In the genomic region with DNA sequence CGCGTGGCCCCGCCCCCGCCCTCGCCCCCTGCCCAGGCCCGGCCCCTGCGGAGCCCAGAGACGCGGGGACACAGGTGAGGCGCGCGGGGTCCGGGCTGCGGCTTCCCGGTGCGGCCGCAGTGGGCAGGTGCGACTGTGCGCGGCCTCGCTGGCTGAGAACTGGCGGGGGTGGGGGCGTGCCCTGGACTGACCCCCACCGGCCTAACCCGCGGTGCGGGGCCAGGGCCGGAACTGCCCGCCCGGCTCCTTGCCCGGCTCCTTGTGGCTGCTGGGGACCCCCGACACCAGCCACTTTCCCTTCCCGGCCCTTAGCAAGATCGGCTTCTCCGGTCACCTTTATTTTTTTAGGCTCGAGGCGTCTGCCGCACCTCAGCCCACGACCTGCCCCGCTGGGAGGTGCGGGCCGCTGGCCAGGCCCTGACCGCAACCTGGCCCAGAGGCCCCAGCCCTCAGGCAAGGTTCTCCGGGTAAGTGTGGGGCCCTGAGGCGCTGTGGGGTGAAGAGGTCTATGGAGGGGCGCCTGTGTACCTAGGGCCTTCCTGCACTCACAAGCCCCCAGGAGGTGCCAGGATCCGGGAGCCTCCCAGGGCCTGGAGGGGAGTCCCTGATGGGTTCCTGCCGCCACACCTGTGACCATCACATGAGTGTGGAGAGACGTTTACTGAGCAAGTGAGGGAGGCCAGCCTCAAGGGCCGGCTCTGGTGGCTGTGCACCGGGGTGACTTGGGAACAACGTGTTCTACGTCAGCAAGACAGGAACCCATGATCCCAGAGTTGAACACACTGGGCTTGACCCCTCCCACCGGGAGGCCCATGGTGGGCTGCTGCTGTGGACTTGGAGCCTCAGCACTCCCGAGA, we compare ENCODE assay signal across 8 cellular contexts. TPM values are rescaled to one million over a fixed set of nuclear protein-coding genes. Genes with fewer than 3 reads are reported as not detected.
A peak's percentile ranks its signal among the peaks of the same experiment; 100 is the strongest.
DNase-seq lines count a peak whose midpoint lies in the region; ATAC-seq, FAIRE-seq and TF ChIP-seq lines count a peak whose summit lies in the region.

A gene with protein sequence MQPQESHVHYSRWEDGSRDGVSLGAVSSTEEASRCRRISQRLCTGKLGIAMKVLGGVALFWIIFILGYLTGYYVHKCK (plus strand): TSS at position 35 of the 857 bp plus-strand sequence. CDS start 2,625 bp downstream, outside the sequence.

- H3K4me1 Mint-ChIP-seq in astrocyte (ENCODE audit: low read depth, unreplicated experiment) = peaks cover 6% of the 10 kb centered on the region

- no peak within 1 kb of the TSS for H3K27ac Mint-ChIP-seq in astrocyte (ENCODE audit: unreplicated experiment)

- peaks cover 18% of the 10 kb centered on the region for H3K4me1 ChIP-seq in astrocyte (ENCODE audit: insufficient read depth, low read length)
- H3K4me1 ChIP-seq in suprapubic skin = peaks cover 46% of the 10 kb centered on the region

- H3K36me3 ChIP-seq in astrocyte (ENCODE audit: insufficient read depth, low read length) (no peaks in the 10 kb centered on the region), kidney epithelial cell (ENCODE audit: control insufficient read depth, insufficient read depth, low read length) (no peaks in the 10 kb centered on the region), suprapubic skin (no peaks in the 10 kb centered on the region)

- H4K20me1 ChIP-seq in astrocyte (ENCODE audit: insufficient read depth, low read length) = peaks cover 2% of the 10 kb centered on the region

- H2AFZ ChIP-seq in astrocyte (ENCODE audit: low read depth, low read length) = peak within 1 kb of the TSS; percentile 87

- TF ChIP-seq POLR2A in suprapubic skin (IDR thresholded peaks at IDR 0.05) = no peak
- TF ChIP-seq POLR2A in GM12892 (IDR thresholded peaks at IDR 0.05; ENCODE audit: low read depth, low read length) = no peak

- H3K4me2 ChIP-seq in astrocyte (ENCODE audit: low read length) = peak within 1 kb of the TSS; percentile 83

- no peaks in the 10 kb centered on the region for H3K9me3 ChIP-seq in astrocyte (ENCODE audit: insufficient read depth, low read depth, low read length)
- no peaks in the 10 kb centered on the region for H3K9me3 ChIP-seq in suprapubic skin

- H3K27ac ChIP-seq in astrocyte (ENCODE audit: low read depth, low read length) (no peak within 1 kb of the TSS), suprapubic skin (peak within 1 kb of the TSS; percentile 68)

- peaks cover 6% of the 10 kb centered on the region for H3K27me3 Mint-ChIP-seq in astrocyte (ENCODE audit: low read depth, unreplicated experiment)

- DNase-seq in astrocyte (ENCODE audit: low read depth) (no peak), kidney epithelial cell (ENCODE audit: low read depth) (no peak), suprapubic skin (ENCODE audit: low spot score in 2 of 2) (peak in 1 of 2 donors; percentile 81), GM12892 (ENCODE audit: insufficient read length) (no peak), mucosa of gallbladder (ENCODE audit: low spot score) (no peak), SW 1271 (lab: John Stamatoyannopoulos, UW) (no peak)

- ATAC-seq in GM19328 (IDR thresholded peaks at IDR 0.05; ENCODE audit: unreplicated experiment) (peak; percentile 28), HG03342 (IDR thresholded peaks at IDR 0.05; ENCODE audit: unreplicated experiment) (peak; percentile 22)

- WGBS in suprapubic skin = 21% methylated on average over 29 of the region's 55 CpGs

- H3K9me3 Mint-ChIP-seq in astrocyte (ENCODE audit: unreplicated experiment) = no peaks in the 10 kb centered on the region

- H3K4me3 ChIP-seq in astrocyte (ENCODE audit: insufficient read depth, low read depth, low read length) (peak within 1 kb of the TSS; percentile 55), kidney epithelial cell (ENCODE audit: low read depth, low read length) (peak within 1 kb of the TSS; percentile 52), suprapubic skin (peak within 1 kb of the TSS; percentile 63)

- peak within 1 kb of the TSS; percentile 74 for H3K4me3 Mint-ChIP-seq in astrocyte (ENCODE audit: unreplicated experiment)

- H3K79me2 ChIP-seq in astrocyte (ENCODE audit: insufficient read depth, low read length) = no peaks in the 10 kb centered on the region

- no peak for FAIRE-seq in astrocyte (lab: Jason Lieb, UNC)
- FAIRE-seq in GM12892 (lab: Jason Lieb, UNC) = no peak

- TF ChIP-seq EP300 in suprapubic skin (IDR thresholded peaks at IDR 0.05) = no peak

- no peaks in the 10 kb centered on the region for H3K36me3 Mint-ChIP-seq in astrocyte (ENCODE audit: low read depth, unreplicated experiment)

- H3K9ac ChIP-seq in astrocyte (ENCODE audit: low read length) = peak within 1 kb of the TSS; percentile 43

- TF ChIP-seq CTCF in astrocyte (IDR thresholded peaks at IDR 0.05; ENCODE audit: insufficient read depth, low read depth, low read length) (no peak), kidney epithelial cell (IDR thresholded peaks at IDR 0.05; ENCODE audit: insufficient read depth, low read length, poor library complexity, severe bottlenecking) (no peak), suprapubic skin (IDR thresholded peaks at IDR 0.05) (no peak)

- H3K27me3 ChIP-seq in astrocyte (ENCODE audit: insufficient read depth, low read length) = no peaks in the 10 kb centered on the region
- H3K27me3 ChIP-seq in kidney epithelial cell (ENCODE audit: control insufficient read depth, insufficient read depth, low read length) = peaks cover 8% of the 10 kb centered on the region
- H3K27me3 ChIP-seq in suprapubic skin = peaks cover 15% of the 10 kb centered on the region

RNA-seq across cellular contexts. Expression of the gene that starts here (rescaled TPM):
- total RNA-seq in astrocyte (6.4 and 6.6 TPM in 2 replicates), kidney epithelial cell (not detected in 2 replicates), suprapubic skin (1 to 10 TPM in 3 of 4 donors, not detected in 1; 3.2 to 8.4 (median 3.4) TPM), mucosa of gallbladder (5.9 TPM)
- not detected for polyA plus RNA-seq in GM12892 (2012; ENCODE audit: missing spikeins)
